12 cellular contexts compared by ENCODE assay signal in genomic region chr3:172102883-172103310, GRCh38.
A peak's percentile ranks its signal among the peaks of the same experiment; 100 is the strongest.
DNase-seq lines count a peak whose midpoint lies in the region; ATAC-seq and TF ChIP-seq lines count a peak whose summit lies in the region.
"Had no signal": no experiment of that assay in that cellular context is flagged by ENCODE, and none has a peak within 500 bp of the region (broad histone marks: within the 10 kb centered on the region; RNA-seq: fewer than 3 reads in every experiment).

No MANE protein-coding gene starts in this region.

- ATAC-seq in CD4-positive, CD25-positive, alpha-beta regulatory T cell (ENCODE audit: low read depth in 2 of 2), result no peak
- ATAC-seq in body of pancreas, result no peak
- no peak for ATAC-seq in naive thymus-derived CD8-positive, alpha-beta T cell
- no peak for ATAC-seq in GM18517 (IDR thresholded peaks at IDR 0.05; ENCODE audit: unreplicated experiment)

- no peaks in the 10 kb centered on the region for H3K9me3 ChIP-seq in CD4-positive, CD25-positive, alpha-beta regulatory T cell (ENCODE audit: control insufficient read depth in 2 of 2, low read length in 2 of 2)
- H3K9me3 ChIP-seq in Loucy (ENCODE audit: insufficient read depth, low read depth, low read length) (no peaks in the 10 kb centered on the region), body of pancreas (no peaks in the 10 kb centered on the region)

- peak overlapping the region; percentile 74 for H3K4me2 ChIP-seq in Loucy (ENCODE audit: low read depth, low read length, poor library complexity, severe bottlenecking)

- intact Hi-C loops in body of pancreas (cut with DNase I), result no loop called here

- H3K27me3 Mint-ChIP-seq in CD4-positive, CD25-positive, alpha-beta regulatory T cell, result no peaks in the 10 kb centered on the region
- peaks cover 0 to 2% (median 0%) of the 10 kb centered on the region in 5 donors for H3K27me3 Mint-ChIP-seq in naive thymus-derived CD8-positive, alpha-beta T cell

- DNase-seq in CD4-positive, CD25-positive, alpha-beta regulatory T cell, result no peak
- DNase-seq in body of pancreas (no peak), NCI-H1092 treated with DMSO at 0.1 percent for 48 hours (lab: John Stamatoyannopoulos, UW) (no peak), HuH-7 (ENCODE audit: low spot score) (no peak), NCI-H446 treated with DMSO at 0.1 percent for 48 hours (lab: John Stamatoyannopoulos, UW) (no peak)
- DNase-seq in naive thymus-derived CD8-positive, alpha-beta T cell, result no peak
- DNase-seq: aorta, erythroblast, NCI-H2081 treated with DMSO at 0.1 percent for 48 hours, SIG-M5 had no signal

- POLR2A ChIA-PET in naive thymus-derived CD8-positive, alpha-beta T cell (lab: Charles Lee), result interaction anchor here (1.7 to 2.6 kb wide), 2 partner anchors 13 to 61 kb away, joined by 4 to 13 read pairs; no protein-coding TSS in a partner anchor

- TF ChIP-seq CTCF in Loucy (conservative IDR thresholded peaks at IDR 0.05; ENCODE audit: low read length), result no peak
- no peak for TF ChIP-seq CTCF in body of pancreas (IDR thresholded peaks at IDR 0.05)

- H3F3A ChIP-seq in Loucy (ENCODE audit: low read depth), result peaks cover 7% of the 10 kb centered on the region; the same call in 1 of the 2 replicates

- WGBS in body of pancreas, 2 donors, result 15 to 30% methylated on average over 3 of the region's 3 CpGs

- H3K79me2 ChIP-seq in Loucy (ENCODE audit: insufficient read depth, low read length), result peaks cover 47% of the 10 kb centered on the region

- peaks cover 34 to 93% (median 56%) of the 10 kb centered on the region in 4 donors for H3K4me1 Mint-ChIP-seq in CD4-positive, CD25-positive, alpha-beta regulatory T cell
- peaks cover 40 to 93% (median 87%) of the 10 kb centered on the region in 4 donors for H3K4me1 Mint-ChIP-seq in naive thymus-derived CD8-positive, alpha-beta T cell

- peak overlapping the region; percentile 68 for H3K27ac ChIP-seq in CD4-positive, CD25-positive, alpha-beta regulatory T cell (ENCODE audit: insufficient read depth, low read length, poor library complexity, severe bottlenecking)
- H3K27ac ChIP-seq in body of pancreas, result peak overlapping the region in 3 of 4 donors; percentile 22 to 80 (median 66)

- H3K9me2 ChIP-seq in Loucy (replicated peaks; ENCODE audit: low read depth, low read length), result no peaks in the 10 kb centered on the region

- no peaks in the 10 kb centered on the region for H3K27me3 ChIP-seq in CD4-positive, CD25-positive, alpha-beta regulatory T cell (ENCODE audit: control insufficient read depth, insufficient read depth, low read length)
- no peaks in the 10 kb centered on the region for H3K27me3 ChIP-seq in Loucy (ENCODE audit: insufficient read depth, low read length, poor library complexity, severe bottlenecking)
- H3K27me3 ChIP-seq in body of pancreas, result no peaks in the 10 kb centered on the region

- peaks cover 81% of the 10 kb centered on the region for H3K4me1 ChIP-seq in CD4-positive, CD25-positive, alpha-beta regulatory T cell (ENCODE audit: control insufficient read depth, insufficient read depth, low read length, poor library complexity, severe bottlenecking)
- H3K4me1 ChIP-seq in Loucy (ENCODE audit: insufficient read depth, low read length, poor library complexity, severe bottlenecking), result peaks cover 36% of the 10 kb centered on the region
- H3K4me1 ChIP-seq in body of pancreas, result peaks cover 88% of the 10 kb centered on the region

- H3K36me3 ChIP-seq in CD4-positive, CD25-positive, alpha-beta regulatory T cell (ENCODE audit: control insufficient read depth, insufficient read depth, low read length), result no peaks in the 10 kb centered on the region
- H3K36me3 ChIP-seq in Loucy (ENCODE audit: insufficient read depth, low read length) (no peaks in the 10 kb centered on the region), body of pancreas (replicated peaks in 1 of 2; ENCODE audit: insufficient read depth in 1 of 2, low read depth in 2 of 2) (no peaks in the 10 kb centered on the region)

- peaks cover 4% of the 10 kb centered on the region for H3K36me3 Mint-ChIP-seq in CD4-positive, CD25-positive, alpha-beta regulatory T cell
- H3K36me3 Mint-ChIP-seq in naive thymus-derived CD8-positive, alpha-beta T cell, result no peaks in the 10 kb centered on the region

- no peak overlapping the region for H2AFZ ChIP-seq in Loucy (ENCODE audit: low read length)

- peak overlapping the region; percentile 24 for H3K9ac ChIP-seq in Loucy (ENCODE audit: low read depth, low read length, poor library complexity, severe bottlenecking)

- H3K4me3 Mint-ChIP-seq in CD4-positive, CD25-positive, alpha-beta regulatory T cell, result peak overlapping the region; percentile 31 to 76 (median 62)
- H3K4me3 Mint-ChIP-seq in naive thymus-derived CD8-positive, alpha-beta T cell, result peak overlapping the region; percentile 57 to 84 (median 70)

- no peaks in the 10 kb centered on the region for H3K9me3 Mint-ChIP-seq in CD4-positive, CD25-positive, alpha-beta regulatory T cell
- H3K9me3 Mint-ChIP-seq in naive thymus-derived CD8-positive, alpha-beta T cell, result no peaks in the 10 kb centered on the region

- H4K20me1 ChIP-seq in Loucy (ENCODE audit: insufficient read depth, low read length, poor library complexity, severe bottlenecking), result peaks cover 15% of the 10 kb centered on the region

- peak overlapping the region; percentile 74 to 93 (median 81) for H3K27ac Mint-ChIP-seq in CD4-positive, CD25-positive, alpha-beta regulatory T cell
- peak overlapping the region; percentile 60 to 94 (median 86) for H3K27ac Mint-ChIP-seq in naive thymus-derived CD8-positive, alpha-beta T cell

- no peak for TF ChIP-seq POLR2A in body of pancreas (IDR thresholded peaks at IDR 0.05)

- H3K4me3 ChIP-seq in CD4-positive, CD25-positive, alpha-beta regulatory T cell (ENCODE audit: low read depth, low read length), result peak overlapping the region; percentile 70
- peak overlapping the region; percentile 53 for H3K4me3 ChIP-seq in Loucy (ENCODE audit: low read length, poor library complexity, severe bottlenecking)
- no peak overlapping the region for H3K4me3 ChIP-seq in body of pancreas

Comparison
In these comparisons a context has a peak if more than half of its experiments do, and no peak if none do; other contexts are left out.
1. H3K4me3 ChIP-seq: peak in CD4-positive, CD25-positive, alpha-beta regulatory T cell (single experiment) and Loucy (single experiment); none in body of pancreas (0 of 2).